14 cellular contexts compared by ENCODE assay signal in genomic region chr7:34061175-34061574, GRCh38.
A peak's percentile ranks its signal among the peaks of the same experiment; 100 is the strongest.
DNase-seq lines count a peak whose midpoint lies in the region; ATAC-seq and TF ChIP-seq lines count a peak whose summit lies in the region.
"Had no signal": no experiment of that assay in that cellular context is flagged by ENCODE, and none has a peak within 500 bp of the region (broad histone marks: within the 10 kb centered on the region; RNA-seq: fewer than 3 reads in every experiment).

No MANE protein-coding gene starts in this region.

- ATAC-seq in GM21515 (IDR thresholded peaks at IDR 0.05; ENCODE audit: unreplicated experiment), result no peak

- H3K9me3 ChIP-seq in fibroblast of lung (ENCODE audit: control insufficient read depth, insufficient read depth, low read depth, low read length), result no peaks in the 10 kb centered on the region
- H3K9me3 ChIP-seq: stomach had no signal

- H3K79me2 ChIP-seq in fibroblast of lung (ENCODE audit: control insufficient read depth, insufficient read depth, low read length), result no peaks in the 10 kb centered on the region

- no peaks in the 10 kb centered on the region for H3K27me3 ChIP-seq in fibroblast of lung (ENCODE audit: control insufficient read depth, insufficient read depth, low read length)
- H3K27me3 ChIP-seq: stomach had no signal

- H4K20me1 ChIP-seq in fibroblast of lung (ENCODE audit: control insufficient read depth, extremely low read depth, insufficient read depth, low read length), result no peaks in the 10 kb centered on the region

- DNase-seq in EL (peak; percentile 88), RWPE1 (ENCODE audit: low spot score) (peak; percentile 61), fibroblast of lung (ENCODE audit: low read depth in 2 of 2) (peak; percentile 74 to 88), renal cortical epithelial cell (ENCODE audit: low read depth) (peak; percentile 82), type B pancreatic cell (ENCODE audit: extremely low spot score, unreplicated experiment) (no peak), NCI-H2196 (lab: John Stamatoyannopoulos, UW; ENCODE audit: unreplicated experiment) (no peak)
- no peak for DNase-seq in activated CD4-positive, alpha-beta T cell treated with anti-CD3 and anti-CD28 coated beads, Interleukin-2, amount 50 U/mL, for 1 hour
- DNase-seq: activated naive CD4-positive, alpha-beta T cell treated with anti-CD3 and anti-CD28 coated beads, Interleukin-2, amount 10 ng/mL, durations not matched to agents 7 days and 5 days; dermis blood vessel endothelial cell; NCI-H1417 treated with DMSO at 0.1 percent for 48 hours; Right ventricle myocardium superior; stomach had no signal

- no peak overlapping the region for H3K27ac Mint-ChIP-seq in type B pancreatic cell
- H3K27ac Mint-ChIP-seq: activated naive CD4-positive, alpha-beta T cell treated with anti-CD3 and anti-CD28 coated beads, Interleukin-2, amount 10 ng/mL, durations not matched to agents 7 days and 5 days; nephron had no signal

- peaks cover 11% of the 10 kb centered on the region for H3K4me1 ChIP-seq in fibroblast of lung (ENCODE audit: control insufficient read depth, extremely low read depth, insufficient read depth, low read length)

- no peaks in the 10 kb centered on the region for H3K27me3 Mint-ChIP-seq in type B pancreatic cell
- H3K27me3 Mint-ChIP-seq: activated naive CD4-positive, alpha-beta T cell treated with anti-CD3 and anti-CD28 coated beads, Interleukin-2, amount 10 ng/mL, durations not matched to agents 7 days and 5 days had no signal

- POLR2A ChIA-PET in RWPE1 (lab: Yijun Ruan, JAX; ENCODE audit: low non-redundant PET), result no interaction called here

- no peak overlapping the region for H3K9ac ChIP-seq in fibroblast of lung (ENCODE audit: insufficient read depth, low read length)

- TF ChIP-seq CTCF in RWPE1 (conservative IDR thresholded peaks at IDR 0.05; ENCODE audit: low read depth) (no peak), fibroblast of lung (conservative IDR thresholded peaks at IDR 0.05 in 1 of 2, IDR thresholded peaks at IDR 0.05 in 1 of 2; ENCODE audit: low read depth in 1 of 2, low read length in 2 of 2) (no peak), type B pancreatic cell (conservative IDR thresholded peaks at IDR 0.05) (no peak)

- H2AFZ ChIP-seq in fibroblast of lung (ENCODE audit: low read length), result no peak overlapping the region

- no peak overlapping the region for H3K4me2 ChIP-seq in fibroblast of lung (ENCODE audit: extremely low read depth, insufficient read depth, low read length)

- H3K4me1 Mint-ChIP-seq in type B pancreatic cell (ENCODE audit: unreplicated experiment), result peaks cover 24% of the 10 kb centered on the region
- H3K4me1 Mint-ChIP-seq: activated naive CD4-positive, alpha-beta T cell treated with anti-CD3 and anti-CD28 coated beads, Interleukin-2, amount 10 ng/mL, durations not matched to agents 7 days and 5 days had no signal

- H3K36me3 ChIP-seq in fibroblast of lung (ENCODE audit: control insufficient read depth, insufficient read depth, low read length), result no peaks in the 10 kb centered on the region

- H3K27ac ChIP-seq in RWPE1, result no peak overlapping the region
- peak overlapping the region; percentile 40 for H3K27ac ChIP-seq in fibroblast of lung (ENCODE audit: insufficient read depth, low read length)
- H3K27ac ChIP-seq: stomach had no signal

- no peak overlapping the region for H3K4me3 Mint-ChIP-seq in type B pancreatic cell
- H3K4me3 Mint-ChIP-seq: activated naive CD4-positive, alpha-beta T cell treated with anti-CD3 and anti-CD28 coated beads, Interleukin-2, amount 10 ng/mL, durations not matched to agents 7 days and 5 days; nephron had no signal

- no peak overlapping the region for H3K4me3 ChIP-seq in fibroblast of lung (replicated peaks in 1 of 4; ENCODE audit: control extremely low read depth in 1 of 4, insufficient read depth in 1 of 4, low read depth in 3 of 4, low read length in 4 of 4)
- H3K4me3 ChIP-seq: stomach had no signal

- no peaks in the 10 kb centered on the region for H3K9me3 Mint-ChIP-seq in type B pancreatic cell
- H3K9me3 Mint-ChIP-seq: activated naive CD4-positive, alpha-beta T cell treated with anti-CD3 and anti-CD28 coated beads, Interleukin-2, amount 10 ng/mL, durations not matched to agents 7 days and 5 days; nephron had no signal

- H3K36me3 Mint-ChIP-seq in type B pancreatic cell, result no peaks in the 10 kb centered on the region
- H3K36me3 Mint-ChIP-seq: activated naive CD4-positive, alpha-beta T cell treated with anti-CD3 and anti-CD28 coated beads, Interleukin-2, amount 10 ng/mL, durations not matched to agents 7 days and 5 days had no signal

- CTCF ChIA-PET in RWPE1 (lab: Yijun Ruan, JAX), result interaction anchor here (0.5 to 0.7 kb wide), 2 partner anchors 99 to 1459 kb away, joined by 3 read pairs; no protein-coding TSS in a partner anchor

Comparison
In these comparisons a context has a peak if more than half of its experiments do, and no peak if none do; other contexts are left out.
1. DNase-seq: peak in EL (single experiment), RWPE1 (single experiment), fibroblast of lung (2 of 2) and renal cortical epithelial cell (single experiment); none in type B pancreatic cell (single experiment), activated CD4-positive, alpha-beta T cell treated with anti-CD3 and anti-CD28 coated beads, Interleukin-2, amount 50 U/mL, for 1 hour (single experiment) and NCI-H2196 (single experiment).